Comparison of ENCODE assay signal across 8 cellular contexts in the genomic region with DNA sequence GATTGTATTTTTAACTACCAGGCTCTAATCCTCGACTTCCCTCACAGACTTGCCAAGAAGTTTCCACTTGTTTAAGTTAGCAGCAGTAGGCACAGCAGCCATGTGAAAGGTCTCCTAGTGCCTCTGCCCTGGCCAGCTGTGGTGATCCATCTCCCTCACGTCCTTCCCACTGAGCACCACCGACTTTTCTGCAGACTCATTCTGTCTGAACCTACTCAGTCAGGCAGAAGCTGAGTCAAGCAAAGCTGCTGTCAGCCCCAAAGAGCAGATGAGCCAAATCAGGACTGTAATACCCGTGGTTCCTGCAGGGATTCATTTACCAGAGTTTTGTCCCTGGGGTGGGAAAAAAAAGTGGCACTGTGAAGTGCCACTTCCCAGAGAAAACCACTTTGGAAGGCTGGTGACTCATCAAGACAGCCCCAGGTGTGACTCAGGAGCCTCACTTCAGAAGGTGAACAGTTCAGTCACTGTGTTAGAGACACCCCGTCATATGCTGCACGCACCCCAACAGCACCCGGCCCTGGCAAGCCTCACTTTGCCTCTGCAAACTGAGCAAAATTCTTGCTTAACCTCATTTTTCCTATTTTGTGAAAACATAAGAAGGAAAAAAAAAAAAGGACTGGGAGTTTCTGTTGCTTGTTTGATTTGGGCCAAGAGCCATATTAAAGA.
A peak's percentile ranks its signal among the peaks of the same experiment; 100 is the strongest.
DNase-seq lines count a peak whose midpoint lies in the region; ATAC-seq and TF ChIP-seq lines count a peak whose summit lies in the region.

No MANE protein-coding gene starts in this region.

- H3K4me2 ChIP-seq in SK-N-SH = peak overlapping the region; percentile 68

- POLR2A ChIA-PET in SK-N-SH (lab: Yijun Ruan, JAX) = no interaction called here

- H3K79me2 ChIP-seq in SK-N-SH (ENCODE audit: insufficient read depth) = peaks cover 60% of the 10 kb centered on the region

- intact Hi-C loops in heart left ventricle (cut with DNase I) = loop anchor here in 1 of 10 donors (5.0 kb wide), 1 partner anchor 75 kb away; a partner anchor contains a TSS

- H4K20me1 ChIP-seq in SK-N-SH (ENCODE audit: insufficient read depth) = no peaks in the 10 kb centered on the region

- ATAC-seq in heart left ventricle = peak in 3 of 4 donors; percentile 63 to 81 (median 81)
- no peak for ATAC-seq in HG03139 (IDR thresholded peaks at IDR 0.05; ENCODE audit: unreplicated experiment)
- no peak for ATAC-seq in HG02885 (IDR thresholded peaks at IDR 0.05; ENCODE audit: poor library complexity, unreplicated experiment)

- no peaks in the 10 kb centered on the region for H3K9me2 ChIP-seq in SK-N-SH

- H3K27me3 ChIP-seq in SK-N-SH (ENCODE audit: insufficient read depth) (no peaks in the 10 kb centered on the region), heart left ventricle (no peaks in the 10 kb centered on the region)

- H2AFZ ChIP-seq in SK-N-SH (ENCODE audit: low read depth) = no peak overlapping the region

- H3F3A ChIP-seq in SK-N-SH (replicated peaks; ENCODE audit: insufficient read depth) = peaks cover 48% of the 10 kb centered on the region

- H3K36me3 ChIP-seq in SK-N-SH (replicated peaks in 1 of 2; ENCODE audit: control insufficient read depth in 1 of 2, insufficient read depth in 2 of 2, low read length in 1 of 2) (no peaks in the 10 kb centered on the region), heart left ventricle (no peaks in the 10 kb centered on the region)

- TF ChIP-seq EP300 in SK-N-SH (IDR thresholded peaks at IDR 0.05; ENCODE audit: borderline replicate concordance in 1 of 2, low read depth in 1 of 2, low read length in 1 of 2) = peak in 1 of 2 experiments; percentile 38; a peak in 1 of 4 replicates

- H3K27ac ChIP-seq in SK-N-SH (ENCODE audit: low read depth in 2 of 2, low read length in 1 of 2) = peak overlapping the region; percentile 68 to 100; a peak in 3 of 4 replicates
- peak overlapping the region in 8 of 12 donors; percentile 1 to 91 (median 23) for H3K27ac ChIP-seq in heart left ventricle
- peak overlapping the region in 17 of 21 experiments; percentile 4 to 87 (median 43) for H3K27ac ChIP-seq in skin epidermis

- H3K4me3 ChIP-seq in SK-N-SH (ENCODE audit: low read depth in 2 of 2, low read length in 1 of 2) (0 out of 4 replicates have a peak overlapping the region, but pooled peaks of 1 of the 2 experiments have one; percentile 25), heart left ventricle (no peak overlapping the region), skin epidermis (no peak overlapping the region)

- no peak for TF ChIP-seq POLR2A in heart left ventricle (IDR thresholded peaks at IDR 0.05)

- peak; percentile 94 for DNase-seq in H4 (ENCODE audit: low spot score)
- no peak for DNase-seq in SK-N-SH
- DNase-seq in heart left ventricle = peak in 3 of 5 donors; percentile 38 to 64 (median 43)
- DNase-seq in effector CD8-positive, alpha-beta T cell (lab: John Stamatoyannopoulos, UW) = no peak
- DNase-seq in SIG-M5 treated with dmso at 0.1 percent for 504 hours (lab: John Stamatoyannopoulos, UW; ENCODE audit: unreplicated experiment) = no peak

- TF ChIP-seq RAD21 in SK-N-SH (IDR thresholded peaks at IDR 0.05; ENCODE audit: low read length) = no peak

- H3K9me3 ChIP-seq in SK-N-SH = no peaks in the 10 kb centered on the region
- H3K9me3 ChIP-seq in heart left ventricle = no peaks in the 10 kb centered on the region

- TF ChIP-seq CTCF in SK-N-SH (IDR thresholded peaks at IDR 0.05) = no peak
- no peak for TF ChIP-seq CTCF in heart left ventricle (IDR thresholded peaks at IDR 0.05)

- WGBS in SK-N-SH (ENCODE audit: low lambda C conversion rate) = 22% methylated on average over 7 of the region's 7 CpGs
- WGBS in heart left ventricle, 4 donors = 41 to 51% (median 43%) methylated on average over 7 of the region's 7 CpGs

- peak overlapping the region; percentile 59; the same call in 1 of the 2 replicates for H3K9ac ChIP-seq in SK-N-SH

- H3K4me1 ChIP-seq in SK-N-SH (ENCODE audit: control insufficient read depth in 1 of 2, insufficient read depth in 2 of 2, low read depth in 1 of 2, low read length in 1 of 2) (peaks cover 3 to 78% of the 10 kb centered on the region in 2 experiments; a peak in 3 of 4 replicates), heart left ventricle (peaks cover 8 to 90% (median 70%) of the 10 kb centered on the region in 12 donors)

- CTCF ChIA-PET in SK-N-SH (lab: Yijun Ruan, JAX) = interaction anchor here (1.9 to 5.0 kb wide), 2 partner anchors 13 to 136 kb away, joined by 5 to 26 read pairs; no protein-coding TSS in a partner anchor

TF ChIP-seq in SK-N-SH, 30 proteins besides CTCF, POLR2A, EP300 and RAD21 (continues in another document):
- TF ChIP-seq NRF1 (IDR thresholded peaks at IDR 0.05; ENCODE audit: low read depth, low read length) = no peak
- peak; percentile 25; the same call in 1 of the 2 replicates for TF ChIP-seq NFIC (IDR thresholded peaks at IDR 0.05; ENCODE audit: borderline replicate concordance)
- TF ChIP-seq FOXM1 (IDR thresholded peaks at IDR 0.05; ENCODE audit: low read depth) = 0 out of 2 replicates have a peak, but pooled peaks have one; percentile 21
- no peak for TF ChIP-seq TEAD4 (IDR thresholded peaks at IDR 0.05; ENCODE audit: borderline replicate concordance, insufficient read depth)
- no peak for TF ChIP-seq ELF1 (IDR thresholded peaks at IDR 0.05)
- TF ChIP-seq RCOR1 (IDR thresholded peaks at IDR 0.05; ENCODE audit: low read length) = no peak
- no peak for TF ChIP-seq YY1 (IDR thresholded peaks at IDR 0.05; ENCODE audit: low read depth)
- TF ChIP-seq, protein P1, sequence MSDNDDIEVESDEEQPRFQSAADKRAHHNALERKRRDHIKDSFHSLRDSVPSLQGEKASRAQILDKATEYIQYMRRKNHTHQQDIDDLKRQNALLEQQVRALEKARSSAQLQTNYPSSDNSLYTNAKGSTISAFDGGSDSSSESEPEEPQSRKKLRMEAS (IDR thresholded peaks at IDR 0.05; ENCODE audit: low read depth) = 0 out of 2 replicates have a peak, but pooled peaks have one; percentile 19
- TF ChIP-seq JUND (IDR thresholded peaks at IDR 0.05) = peak; percentile 50; the same call in 1 of the 2 replicates
- TF ChIP-seq GATA2 (CRISPR knock-in tag; IDR thresholded peaks at IDR 0.05) = no peak
- TF ChIP-seq, protein P2, sequence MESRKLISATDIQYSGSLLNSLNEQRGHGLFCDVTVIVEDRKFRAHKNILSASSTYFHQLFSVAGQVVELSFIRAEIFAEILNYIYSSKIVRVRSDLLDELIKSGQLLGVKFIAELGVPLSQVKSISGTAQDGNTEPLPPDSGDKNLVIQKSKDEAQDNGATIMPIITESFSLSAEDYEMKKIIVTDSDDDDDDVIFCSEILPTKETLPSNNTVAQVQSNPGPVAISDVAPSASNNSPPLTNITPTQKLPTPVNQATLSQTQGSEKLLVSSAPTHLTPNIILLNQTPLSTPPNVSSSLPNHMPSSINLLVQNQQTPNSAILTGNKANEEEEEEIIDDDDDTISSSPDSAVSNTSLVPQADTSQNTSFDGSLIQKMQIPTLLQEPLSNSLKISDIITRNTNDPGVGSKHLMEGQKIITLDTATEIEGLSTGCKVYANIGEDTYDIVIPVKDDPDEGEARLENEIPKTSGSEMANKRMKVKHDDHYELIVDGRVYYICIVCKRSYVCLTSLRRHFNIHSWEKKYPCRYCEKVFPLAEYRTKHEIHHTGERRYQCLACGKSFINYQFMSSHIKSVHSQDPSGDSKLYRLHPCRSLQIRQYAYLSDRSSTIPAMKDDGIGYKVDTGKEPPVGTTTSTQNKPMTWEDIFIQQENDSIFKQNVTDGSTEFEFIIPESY (IDR thresholded peaks at IDR 0.05; ENCODE audit: borderline replicate concordance, low read depth) = no peak
- TF ChIP-seq, protein P3, sequence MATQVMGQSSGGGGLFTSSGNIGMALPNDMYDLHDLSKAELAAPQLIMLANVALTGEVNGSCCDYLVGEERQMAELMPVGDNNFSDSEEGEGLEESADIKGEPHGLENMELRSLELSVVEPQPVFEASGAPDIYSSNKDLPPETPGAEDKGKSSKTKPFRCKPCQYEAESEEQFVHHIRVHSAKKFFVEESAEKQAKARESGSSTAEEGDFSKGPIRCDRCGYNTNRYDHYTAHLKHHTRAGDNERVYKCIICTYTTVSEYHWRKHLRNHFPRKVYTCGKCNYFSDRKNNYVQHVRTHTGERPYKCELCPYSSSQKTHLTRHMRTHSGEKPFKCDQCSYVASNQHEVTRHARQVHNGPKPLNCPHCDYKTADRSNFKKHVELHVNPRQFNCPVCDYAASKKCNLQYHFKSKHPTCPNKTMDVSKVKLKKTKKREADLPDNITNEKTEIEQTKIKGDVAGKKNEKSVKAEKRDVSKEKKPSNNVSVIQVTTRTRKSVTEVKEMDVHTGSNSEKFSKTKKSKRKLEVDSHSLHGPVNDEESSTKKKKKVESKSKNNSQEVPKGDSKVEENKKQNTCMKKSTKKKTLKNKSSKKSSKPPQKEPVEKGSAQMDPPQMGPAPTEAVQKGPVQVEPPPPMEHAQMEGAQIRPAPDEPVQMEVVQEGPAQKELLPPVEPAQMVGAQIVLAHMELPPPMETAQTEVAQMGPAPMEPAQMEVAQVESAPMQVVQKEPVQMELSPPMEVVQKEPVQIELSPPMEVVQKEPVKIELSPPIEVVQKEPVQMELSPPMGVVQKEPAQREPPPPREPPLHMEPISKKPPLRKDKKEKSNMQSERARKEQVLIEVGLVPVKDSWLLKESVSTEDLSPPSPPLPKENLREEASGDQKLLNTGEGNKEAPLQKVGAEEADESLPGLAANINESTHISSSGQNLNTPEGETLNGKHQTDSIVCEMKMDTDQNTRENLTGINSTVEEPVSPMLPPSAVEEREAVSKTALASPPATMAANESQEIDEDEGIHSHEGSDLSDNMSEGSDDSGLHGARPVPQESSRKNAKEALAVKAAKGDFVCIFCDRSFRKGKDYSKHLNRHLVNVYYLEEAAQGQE (IDR thresholded peaks at IDR 0.05; ENCODE audit: low read depth, low read length) = 0 out of 2 replicates have a peak, but pooled peaks have one; percentile 7
- TF ChIP-seq FOSL2 (IDR thresholded peaks at IDR 0.05; ENCODE audit: borderline replicate concordance, low read depth) = peak; percentile 58; the same call in 1 of the 2 replicates
- TF ChIP-seq, protein P4, sequence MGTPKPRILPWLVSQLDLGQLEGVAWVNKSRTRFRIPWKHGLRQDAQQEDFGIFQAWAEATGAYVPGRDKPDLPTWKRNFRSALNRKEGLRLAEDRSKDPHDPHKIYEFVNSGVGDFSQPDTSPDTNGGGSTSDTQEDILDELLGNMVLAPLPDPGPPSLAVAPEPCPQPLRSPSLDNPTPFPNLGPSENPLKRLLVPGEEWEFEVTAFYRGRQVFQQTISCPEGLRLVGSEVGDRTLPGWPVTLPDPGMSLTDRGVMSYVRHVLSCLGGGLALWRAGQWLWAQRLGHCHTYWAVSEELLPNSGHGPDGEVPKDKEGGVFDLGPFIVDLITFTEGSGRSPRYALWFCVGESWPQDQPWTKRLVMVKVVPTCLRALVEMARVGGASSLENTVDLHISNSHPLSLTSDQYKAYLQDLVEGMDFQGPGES (IDR thresholded peaks at IDR 0.05; ENCODE audit: low read depth, low read length) = no peak
- TF ChIP-seq MEF2A (IDR thresholded peaks at IDR 0.05; ENCODE audit: borderline replicate concordance, low read depth) = 0 out of 2 replicates have a peak, but pooled peaks have one; percentile 14

Comparison
In these comparisons a context has a peak if more than half of its experiments do, and no peak if none do; other contexts are left out.
1. DNase-seq: peak in H4 (single experiment) and heart left ventricle (3 of 5); none in SK-N-SH (single experiment), effector CD8-positive, alpha-beta T cell (single experiment) and SIG-M5 treated with dmso at 0.1 percent for 504 hours (single experiment).
2. H3K27ac ChIP-seq: peak in every context shown above with its lines; median percentile 84 in SK-N-SH; 43 in skin epidermis; 23 in heart left ventricle.
3. ATAC-seq: peak in heart left ventricle (3 of 4); none in HG03139 (single experiment) and HG02885 (single experiment).